12 cellular contexts compared by ENCODE assay signal in the genomic region with DNA sequence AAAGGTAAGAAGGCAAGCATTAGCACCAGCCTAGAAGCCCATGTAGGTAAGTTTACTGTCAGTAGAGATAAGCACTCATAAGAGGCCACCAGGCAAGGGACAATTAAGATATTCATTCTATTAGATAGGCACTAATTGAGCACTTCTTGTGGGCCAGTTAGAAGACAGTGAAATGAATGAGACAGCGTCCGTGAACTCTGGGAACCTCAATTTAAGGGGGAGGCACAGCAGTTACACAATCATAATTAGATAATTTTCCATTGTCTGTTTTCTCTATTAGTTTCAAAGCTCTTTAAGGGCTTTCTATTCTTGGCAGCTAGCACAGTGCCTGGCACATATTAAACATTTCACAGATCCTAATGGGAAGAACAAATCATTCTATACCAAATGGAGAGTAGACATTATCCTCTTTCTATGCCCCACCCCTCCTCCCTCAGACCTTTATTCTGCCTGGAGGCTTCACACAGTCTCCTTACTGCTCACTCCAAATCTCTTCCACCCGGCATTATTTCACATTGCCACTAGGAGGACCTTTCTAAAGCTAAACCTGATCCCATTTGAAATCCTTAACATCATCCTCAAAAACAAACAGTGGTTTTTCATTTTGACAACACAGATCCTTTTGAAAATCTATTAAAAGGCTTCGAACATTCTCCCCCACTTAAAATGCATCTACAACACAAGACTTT.
A peak's percentile ranks its signal among the peaks of the same experiment; 100 is the strongest.
DNase-seq lines count a peak whose midpoint lies in the region; ATAC-seq and TF ChIP-seq lines count a peak whose summit lies in the region.
"Had no signal": no experiment of that assay in that cellular context is flagged by ENCODE, and none has a peak within 500 bp of the region (broad histone marks: within the 10 kb centered on the region; RNA-seq: fewer than 3 reads in every experiment).

No MANE protein-coding gene starts in this region.

- peaks cover 2% of the 10 kb centered on the region; the same call in 1 of the 2 replicates for H3K4me1 ChIP-seq in H9 (ENCODE audit: insufficient read depth, low read length)
- H3K4me1 ChIP-seq: pancreas had no signal

- no peaks in the 10 kb centered on the region for H3K79me2 ChIP-seq in H9 (ENCODE audit: insufficient read depth, low read length)

- no peak overlapping the region for H2AK5ac ChIP-seq in H9 (ENCODE audit: insufficient read length, low read length)

- no peaks in the 10 kb centered on the region for H3K9me3 ChIP-seq in H9 (ENCODE audit: control insufficient read depth, low read depth, low read length)
- H3K9me3 ChIP-seq: pancreas had no signal

- H3K4me3 ChIP-seq in dorsolateral prefrontal cortex: no peak overlapping the region
- H3K4me3 ChIP-seq: pancreas had no signal

- no peak overlapping the region for H4K8ac ChIP-seq in H9 (replicated peaks; ENCODE audit: insufficient read length, low read depth, low read length)

- H3K27me3 Mint-ChIP-seq in H9 (ENCODE audit: low read depth): no peaks in the 10 kb centered on the region
- no peaks in the 10 kb centered on the region for H3K27me3 Mint-ChIP-seq in T-cell

- no peak overlapping the region for H2AFZ ChIP-seq in H9 (ENCODE audit: low read length)

- no peak overlapping the region for H3K14ac ChIP-seq in H9 (ENCODE audit: insufficient read depth, low read length)

- WGBS in H9 (ENCODE audit: extremely low coverage, insufficient read length, low lambda C conversion rate): no CpG with 5 or more reads among the region's 4 CpGs

- intact Hi-C loops in dorsolateral prefrontal cortex (cut with DNase I): no loop called here

- H2BK20ac ChIP-seq in H9 (ENCODE audit: low read depth, low read length, poor library complexity, severe bottlenecking): no peak overlapping the region

- POLR2A ChIA-PET in T-cell (lab: Charles Lee): no interaction called here

- no peak overlapping the region for H3K56ac ChIP-seq in H9 (ENCODE audit: insufficient read length, low read depth, low read length)

- H3K27me3 ChIP-seq in H9 (ENCODE audit: insufficient read depth, low read length) (no peaks in the 10 kb centered on the region), dorsolateral prefrontal cortex (no peaks in the 10 kb centered on the region)
- H3K27me3 ChIP-seq: pancreas had no signal

- no peak overlapping the region for H3K9ac ChIP-seq in H9 (ENCODE audit: extremely low read depth, insufficient read length, low read length)

- no peak overlapping the region for H3K27ac ChIP-seq in H9 (ENCODE audit: insufficient read length, low read depth, low read length)
- no peak overlapping the region for H3K27ac ChIP-seq in dorsolateral prefrontal cortex
- H3K27ac ChIP-seq: pancreas had no signal

- H3K27ac Mint-ChIP-seq in H9 (no peak overlapping the region), T-cell (no peak overlapping the region)
- H3K27ac Mint-ChIP-seq: T-helper 2 cell treated with Interferon-gamma antibody and Interleukin-4, amounts not matched to agents 5 μg/mL and 100 μg/mL, for 36 hours had no signal

- TF ChIP-seq CTCF in H9 (conservative IDR thresholded peaks at IDR 0.05) (peak; percentile 67), dorsolateral prefrontal cortex (IDR thresholded peaks at IDR 0.05 in 54 of 56, conservative IDR thresholded peaks at IDR 0.05 in 2 of 56; ENCODE audit: low read depth in 1 of 56, partially characterized antibody in 56 of 56) (peak in 30 of 56 donors; percentile 9 to 48 (median 25))

- H2BK15ac ChIP-seq in H9 (ENCODE audit: low read depth, low read length): no peak overlapping the region

- H2BK120ac ChIP-seq in H9 (ENCODE audit: low read depth, low read length, poor library complexity, severe bottlenecking): no peak overlapping the region

- H3K79me1 ChIP-seq in H9 (ENCODE audit: insufficient read depth, low read depth, low read length, poor library complexity, severe bottlenecking): no peaks in the 10 kb centered on the region

- H3K4me3 Mint-ChIP-seq in H9 (no peak overlapping the region), T-cell (no peak overlapping the region)
- H3K4me3 Mint-ChIP-seq: T-helper 2 cell treated with Interferon-gamma antibody and Interleukin-4, amounts not matched to agents 5 μg/mL and 100 μg/mL, for 36 hours had no signal

- ATAC-seq in HG02970 (IDR thresholded peaks at IDR 0.05; ENCODE audit: low FRiP score, unreplicated experiment) (no peak), T-cell (replicated peaks in 1 of 4) (no peak)
- ATAC-seq: pancreas had no signal

- H3K18ac ChIP-seq in H9 (ENCODE audit: insufficient read length, low read depth, low read length): no peak overlapping the region

- H3K4me2 ChIP-seq in H9 (ENCODE audit: insufficient read depth, insufficient read length, low read length): no peak overlapping the region

- no peak overlapping the region for H3T11ph ChIP-seq in H9 (ENCODE audit: low read length)

- no peak overlapping the region for H2BK5ac ChIP-seq in H9 (ENCODE audit: insufficient read length, low read length)

- H3K4ac ChIP-seq in H9 (ENCODE audit: low read depth, low read length): no peak overlapping the region

- H3K36me3 Mint-ChIP-seq in H9 (ENCODE audit: insufficient read depth in 1 of 3, low read depth in 3 of 3) (no peaks in the 10 kb centered on the region), T-cell (no peaks in the 10 kb centered on the region)

- no peak overlapping the region for H2BK12ac ChIP-seq in H9 (ENCODE audit: insufficient read length, low read depth, low read length)

- H4K20me1 ChIP-seq in H9 (ENCODE audit: control insufficient read depth, insufficient read depth, insufficient read length): no peaks in the 10 kb centered on the region

- DNase-seq in H9: peak; percentile 41
- DNase-seq in NCI-H2227 treated with DMSO at 0.1 percent for 48 hours (lab: John Stamatoyannopoulos, UW): peak; percentile 23
- no peak for DNase-seq in dorsolateral prefrontal cortex
- DNase-seq in pons (ENCODE audit: low spot score): peak; percentile 23
- DNase-seq in effector CD8-positive, alpha-beta T cell (lab: John Stamatoyannopoulos, UW): no peak
- no peak for DNase-seq in T-cell
- DNase-seq: activated T-cell treated with anti-CD3 and anti-CD28 coated beads for 4 hours, dermis blood vessel endothelial cell, NCI-H2029, pancreas had no signal

- no peak overlapping the region for H3K23ac ChIP-seq in H9 (ENCODE audit: insufficient read length, low read depth, low read length)

- CTCF ChIA-PET in T-cell (lab: Charles Lee): interaction anchor here in 1 of 2 donors (0.6 kb wide), 1 partner anchor 238 kb away, joined by 3 read pairs; no protein-coding TSS in a partner anchor

- no peak overlapping the region for H4K91ac ChIP-seq in H9 (ENCODE audit: insufficient read length, low read depth, low read length)

- H4K5ac ChIP-seq in H9 (ENCODE audit: insufficient read length, low read depth, low read length): no peak overlapping the region

- H3K23me2 ChIP-seq in H9 (ENCODE audit: insufficient read length, low read depth, low read length, poor library complexity, severe bottlenecking): no peaks in the 10 kb centered on the region

- H3K4me1 Mint-ChIP-seq in H9: peaks cover 21 to 24% of the 10 kb centered on the region in 2 experiments
- no peaks in the 10 kb centered on the region for H3K4me1 Mint-ChIP-seq in T-cell

- H3K9me3 Mint-ChIP-seq in H9 (no peaks in the 10 kb centered on the region), T-cell (no peaks in the 10 kb centered on the region)
- H3K9me3 Mint-ChIP-seq: T-helper 2 cell treated with Interferon-gamma antibody and Interleukin-4, amounts not matched to agents 5 μg/mL and 100 μg/mL, for 36 hours had no signal

Comparison
In these comparisons a context has a peak if more than half of its experiments do, and no peak if none do; other contexts are left out.
1. DNase-seq: peak in H9 (single experiment), NCI-H2227 treated with DMSO at 0.1 percent for 48 hours (single experiment) and pons (single experiment); none in dorsolateral prefrontal cortex (0 of 10), effector CD8-positive, alpha-beta T cell (single experiment) and T-cell (0 of 34).